In genomic region chr1:67429011-67429527, GRCh38 we compare ENCODE assay signal across 8 cellular contexts. TPM values are rescaled to one million over a fixed set of nuclear protein-coding genes. Genes with fewer than 3 reads are reported as not detected.
DNase-seq lines count a peak whose midpoint lies in the region; ATAC-seq and TF ChIP-seq lines count a peak whose summit lies in the region.

No MANE protein-coding gene starts in this region.

- no peaks in the 10 kb centered on the region for H3K9me3 Mint-ChIP-seq in activated naive CD8-positive, alpha-beta T cell (ENCODE audit: low read depth)

- TF ChIP-seq CTCF in GM12865 (IDR thresholded peaks at IDR 0.05; ENCODE audit: insufficient read depth, low read depth, low read length, missing control alignments) (no peak), OCI-LY1 (IDR thresholded peaks at IDR 0.05; ENCODE audit: low read length) (no peak)

- no peaks in the 10 kb centered on the region for H3K9me2 ChIP-seq in OCI-LY1 (ENCODE audit: low read depth, low read length)

- H3K27ac ChIP-seq in OCI-LY1 (ENCODE audit: low read depth, low read length, poor library complexity, severe bottlenecking), result peak overlapping the region; percentile 70
- H3K27ac ChIP-seq in iPS-20b (ENCODE audit: low read length), result peak overlapping the region; percentile 86

- 0 out of 2 replicates have a peak, but pooled peaks cover 5% of the 10 kb centered on the region for H4K20me1 ChIP-seq in OCI-LY1 (ENCODE audit: insufficient read depth, low read length)

- H3K4me3 ChIP-seq in GM12865 (ENCODE audit: low read depth, low read length) (peak overlapping the region; percentile 81), OCI-LY1 (ENCODE audit: low read depth, low read length, poor library complexity, severe bottlenecking) (peak overlapping the region; percentile 92), iPS-20b (ENCODE audit: low read length) (peak overlapping the region; percentile 98)

- no peaks in the 10 kb centered on the region for H3K27me3 ChIP-seq in OCI-LY1 (ENCODE audit: insufficient read depth, low read length)
- H3K27me3 ChIP-seq in iPS-20b (ENCODE audit: insufficient read depth, low read length), result no peaks in the 10 kb centered on the region

- H3K27ac Mint-ChIP-seq in activated naive CD8-positive, alpha-beta T cell, result peak overlapping the region; percentile 100

- H3F3A ChIP-seq in OCI-LY1 (ENCODE audit: insufficient read depth, low read length), result no peaks in the 10 kb centered on the region

- H3K4me1 ChIP-seq in OCI-LY1 (ENCODE audit: insufficient read depth, low read length, severe bottlenecking) (peaks cover 48% of the 10 kb centered on the region), iPS-20b (ENCODE audit: insufficient read depth, low read length) (peaks cover 20% of the 10 kb centered on the region)

- H3K9ac ChIP-seq in OCI-LY1 (ENCODE audit: low read length) (peak overlapping the region; percentile 96), iPS-20b (ENCODE audit: low read depth, low read length) (peak overlapping the region; percentile 98)

- DNase-seq in GM12865 (ENCODE audit: low read depth), result peak; percentile 57
- peak; percentile 71 for DNase-seq in stimulated activated CD4-positive, alpha-beta T cell treated with anti-CD3 and anti-CD28 coated beads, Interleukin-15, amount 100 ng/mL, for 24 hours

- peaks cover 58% of the 10 kb centered on the region for H3K36me3 ChIP-seq in OCI-LY1 (ENCODE audit: insufficient read depth, low read length)
- H3K36me3 ChIP-seq in iPS-20b (ENCODE audit: insufficient read depth, low read depth, low read length), result peaks cover 53% of the 10 kb centered on the region

- peaks cover 56% of the 10 kb centered on the region for H3K4me1 Mint-ChIP-seq in activated naive CD8-positive, alpha-beta T cell (ENCODE audit: low read depth)

- H3K79me2 ChIP-seq in OCI-LY1 (ENCODE audit: insufficient read depth, low read length), result peaks cover 61% of the 10 kb centered on the region

- H2AFZ ChIP-seq in OCI-LY1 (ENCODE audit: low read length), result no peak overlapping the region

- H3K27me3 Mint-ChIP-seq in activated naive CD8-positive, alpha-beta T cell, result no peaks in the 10 kb centered on the region

- H3K4me3 Mint-ChIP-seq in activated naive CD8-positive, alpha-beta T cell, result peak overlapping the region; percentile 95

- H3K36me3 Mint-ChIP-seq in activated naive CD8-positive, alpha-beta T cell, result peaks cover 29% of the 10 kb centered on the region

- H3K9me3 ChIP-seq in OCI-LY1 (ENCODE audit: low read length), result no peaks in the 10 kb centered on the region
- H3K9me3 ChIP-seq in iPS-20b (ENCODE audit: insufficient read depth, low read depth, low read length), result no peaks in the 10 kb centered on the region

- H3K4me2 ChIP-seq in OCI-LY1 (ENCODE audit: low read length), result peak overlapping the region; percentile 98

- ATAC-seq in HG03196 (IDR thresholded peaks at IDR 0.05; ENCODE audit: unreplicated experiment) (no peak), HG03108 (IDR thresholded peaks at IDR 0.05; ENCODE audit: unreplicated experiment) (no peak), esophagus mucosa (no peak)

RNA-seq across cellular contexts. Expression of gene SERBP1, which starts 1.1 kb away (rescaled TPM):
- 225 TPM for total RNA-seq in esophagus mucosa
